Comparison of ENCODE assay signal across 1 cellular context in the genomic region with DNA sequence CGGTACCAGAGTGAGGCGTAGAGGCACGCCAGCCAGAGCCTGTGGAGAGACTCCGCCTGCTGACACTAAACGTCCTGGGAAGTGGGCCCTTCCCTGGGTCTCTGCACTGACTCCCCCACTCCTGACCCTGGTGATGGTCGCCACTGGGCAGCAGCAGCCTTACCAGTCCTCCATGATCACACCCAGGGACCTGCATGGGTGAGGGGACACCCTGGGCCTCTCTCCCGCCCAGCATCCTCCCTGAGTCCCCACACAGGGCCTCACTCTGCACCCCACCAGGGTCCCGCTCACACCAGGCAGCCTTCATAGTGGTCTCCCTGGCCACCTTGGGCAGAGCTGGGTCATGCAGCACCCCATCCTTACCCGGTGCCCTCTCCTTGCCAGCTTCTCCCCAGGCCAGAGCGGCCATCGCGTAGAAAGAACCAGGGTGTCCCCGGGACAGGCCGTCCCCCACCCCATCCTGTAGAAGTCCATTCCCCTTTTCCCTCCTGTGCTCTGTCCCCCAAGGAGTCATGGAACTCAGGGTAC.
TF ChIP-seq lines count a peak whose summit lies in the region.

No MANE protein-coding gene starts in this region.

TF ChIP-seq in K562, 482 proteins besides CTCF, POLR2A, EP300 and RAD21:
- TF ChIP-seq POLR2G (IDR thresholded peaks at IDR 0.05; ENCODE audit: low read depth, low read length) (peak; percentile 14; the same call in 1 of the 2 replicates), SPI1 (IDR thresholded peaks at IDR 0.05; ENCODE audit: borderline replicate concordance, low read depth, low read length) (no peak)
